In genomic region chr13:46126552-46127171, GRCh38 we compare ENCODE assay signal across 8 cellular contexts. TPM values are rescaled to one million over a fixed set of nuclear protein-coding genes. Genes with fewer than 3 reads are reported as not detected.
DNase-seq lines count a peak whose midpoint lies in the region; ATAC-seq, FAIRE-seq and TF ChIP-seq lines count a peak whose summit lies in the region.

No MANE protein-coding gene starts in this region.

- H3K4me3 Mint-ChIP-seq in T-helper 17 cell = peak overlapping the region; percentile 45

- H3K36me3 ChIP-seq in spleen (peaks cover 8 to 62% (median 57%) of the 10 kb centered on the region in 6 donors), ascending aorta (no peaks in the 10 kb centered on the region)

- H3K27ac ChIP-seq in spleen (peak overlapping the region in 3 of 8 donors; percentile 50 to 67 (median 50)), ascending aorta (no peak overlapping the region)

- H3K4me3 ChIP-seq in spleen (no peak overlapping the region), ascending aorta (no peak overlapping the region)

- FAIRE-seq in H54 (lab: Jason Lieb, UNC) = no peak

- no peaks in the 10 kb centered on the region for H3K27me3 ChIP-seq in spleen (replicated peaks in 1 of 7)
- H3K27me3 ChIP-seq in ascending aorta = no peaks in the 10 kb centered on the region

- H3K9me3 ChIP-seq in T-helper 17 cell (ENCODE audit: control insufficient read depth, low read length, poor library complexity, severe bottlenecking) (no peaks in the 10 kb centered on the region), spleen (no peaks in the 10 kb centered on the region), ascending aorta (no peaks in the 10 kb centered on the region)

- H3K36me3 Mint-ChIP-seq in T-helper 17 cell (ENCODE audit: low read depth) = peaks cover 11% of the 10 kb centered on the region

- 22 to 33% (median 25%) methylated on average over 4 of the region's 4 CpGs for WGBS in spleen, 5 donors

- ATAC-seq in T-helper 17 cell = peak; percentile 93

- H3K4me1 ChIP-seq in spleen (peaks cover 23 to 43% (median 29%) of the 10 kb centered on the region in 6 donors), ascending aorta (no peaks in the 10 kb centered on the region)

- DNase-seq in ELR (ENCODE audit: low read depth) (peak; percentile 82), H54 (ENCODE audit: insufficient read length, low spot score) (peak; percentile 29), NCI-H1092 (lab: John Stamatoyannopoulos, UW) (peak; percentile 66), T-helper 17 cell (peak; percentile 17 to 60 (median 21)), amniotic stem cell (lab: John Stamatoyannopoulos, UW) (peak; percentile 50), hypothalamus (lab: John Stamatoyannopoulos, UW) (peak in 42 of 51 donors; percentile 11 to 87 (median 62)), spleen (peak; percentile 85), ascending aorta (ENCODE audit: low spot score in 2 of 2) (no peak)

- peaks cover 36% of the 10 kb centered on the region for H3K4me1 Mint-ChIP-seq in T-helper 17 cell

- intact Hi-C loops in spleen (cut with DNase I; ENCODE audit: low total_unique reads) (no loop called here), ascending aorta (cut with DNase I) (no loop called here)

- TF ChIP-seq POLR2A in H54 (IDR thresholded peaks at IDR 0.05; ENCODE audit: low read depth, low read length) (no peak), spleen (IDR thresholded peaks at IDR 0.05) (no peak)

- H3K27me3 Mint-ChIP-seq in T-helper 17 cell = no peaks in the 10 kb centered on the region

- TF ChIP-seq CTCF in spleen (IDR thresholded peaks at IDR 0.05 in 8 of 11, conservative IDR thresholded peaks at IDR 0.05 in 3 of 11) = peak; percentile 52 to 86 (median 79)
- TF ChIP-seq CTCF in ascending aorta (IDR thresholded peaks at IDR 0.05) = peak in 1 of 3 experiments; percentile 51

- peak overlapping the region; percentile 95 for H3K27ac Mint-ChIP-seq in T-helper 17 cell

RNA-seq across cellular contexts. Expression of gene CPB2, which starts 21.8 kb away (rescaled TPM):
- total RNA-seq in T-helper 17 cell = not detected
- not detected for total RNA-seq in spleen
- not detected for polyA plus RNA-seq in spleen
- not detected for total RNA-seq in ascending aorta

RNA-seq across cellular contexts. Expression of gene LCP1, which starts 55.3 kb away (rescaled TPM):
- 100 to 1,000 TPM; 485 to 528 TPM for total RNA-seq in T-helper 17 cell
- total RNA-seq in spleen = 100 to 1,000 TPM; 488 to 968 (median 620) TPM
- 100 to 1,000 TPM; 155 to 226 (median 206) TPM for polyA plus RNA-seq in spleen
- total RNA-seq in ascending aorta = 78.0 TPM

Comparison
In these comparisons a context has a peak if more than half of its experiments do, and no peak if none do; other contexts are left out.
1. DNase-seq: peak in ELR (single experiment), H54 (single experiment), NCI-H1092 (single experiment), T-helper 17 cell (3 of 3), amniotic stem cell (single experiment), hypothalamus (42 of 51) and spleen (single experiment); none in ascending aorta (0 of 2).